21 cellular contexts compared by ENCODE assay signal in genomic region chr20:63361507-63362425, GRCh38. TPM values are rescaled to one million over a fixed set of nuclear protein-coding genes. Genes with fewer than 3 reads are reported as not detected.
A peak's percentile ranks its signal among the peaks of the same experiment; 100 is the strongest.
DNase-seq lines count a peak whose midpoint lies in the region; ATAC-seq and TF ChIP-seq lines count a peak whose summit lies in the region.
"Had no signal": no experiment of that assay in that cellular context is flagged by ENCODE, and none has a peak within 500 bp of the region (broad histone marks: within the 10 kb centered on the region; RNA-seq: fewer than 3 reads in every experiment).

No MANE protein-coding gene starts in this region.

- H2AFZ ChIP-seq in IMR-90 (replicated peaks; ENCODE audit: low read length, poor library complexity) = peak overlapping the region; percentile 21

- H3K9me1 ChIP-seq in IMR-90 (ENCODE audit: insufficient read depth, low read length) = no peaks in the 10 kb centered on the region

- H3K27ac ChIP-seq in IMR-90 (ENCODE audit: insufficient read depth, low read length) = no peak overlapping the region
- H3K27ac ChIP-seq: SJCRH30, upper lobe of left lung had no signal

- H3K18ac ChIP-seq in IMR-90 (ENCODE audit: low read depth, low read length) = no peak overlapping the region

- in situ Hi-C loops in IMR-90 (cut with MboI; ENCODE audit: low sequenced_read_pairs) = no loop called here

- H3K4me1 ChIP-seq in IMR-90 (ENCODE audit: control insufficient read depth, insufficient read depth, low read length) = no peaks in the 10 kb centered on the region
- H3K4me1 ChIP-seq: SJCRH30 had no signal

- no peak overlapping the region for H2BK120ac ChIP-seq in IMR-90 (ENCODE audit: low read depth, low read length)

- H2AK9ac ChIP-seq in IMR-90 (replicated peaks; ENCODE audit: low read depth, low read length, poor library complexity) = no peak overlapping the region

- no peak for TF ChIP-seq RAD21 in IMR-90 (IDR thresholded peaks at IDR 0.05; ENCODE audit: low read length)

- peak overlapping the region; percentile 18; the same call in 1 of the 2 replicates for H3K27ac Mint-ChIP-seq in WTC11
- H3K27ac Mint-ChIP-seq in neural crest cell (ENCODE audit: unreplicated experiment) = no peak overlapping the region
- H3K27ac Mint-ChIP-seq: CD8-positive, alpha-beta T cell; nephron progenitor cell had no signal

- DNase-seq in NCI-H1417 (lab: John Stamatoyannopoulos, UW) = peak in 2 of 3 experiments; percentile 74 to 84
- DNase-seq in NCI-H1417 treated with DMSO at 0.1 percent for 48 hours (lab: John Stamatoyannopoulos, UW) = no peak
- DNase-seq in IMR-90 = no peak
- DNase-seq in WTC11 (ENCODE audit: low spot score) = peak; percentile 55
- no peak for DNase-seq in neural crest cell (ENCODE audit: low read depth, low spot score)
- no peak for DNase-seq in inferior parietal cortex (ENCODE audit: extremely low spot score)
- no peak for DNase-seq in GM19240 (ENCODE audit: insufficient read length, low spot score)
- DNase-seq in SHP77 treated with DMSO at 0.1 percent for 48 hours (lab: John Stamatoyannopoulos, UW) = no peak
- DNase-seq: activated naive CD4-positive, alpha-beta T cell; effector CD8-positive, alpha-beta T cell; NCI-H1092 treated with DMSO at 0.1 percent for 48 hours; SJCRH30; stimulated activated CD4-positive, alpha-beta T cell treated with anti-CD3 and anti-CD28 coated beads, Interleukin-4, amount 100 ng/mL, for 24 hours had no signal

- no peak overlapping the region for H2BK20ac ChIP-seq in IMR-90 (ENCODE audit: low read depth, low read length)

- TF ChIP-seq POLR2A in IMR-90 (IDR thresholded peaks at IDR 0.05; ENCODE audit: low read depth, low read length) = no peak

- no peak overlapping the region for H3K56ac ChIP-seq in IMR-90 (ENCODE audit: extremely low read depth, insufficient read depth, low read length)

- no peak overlapping the region for H3K23ac ChIP-seq in IMR-90 (ENCODE audit: low read depth, low read length)

- BruUV-seq in IMR-90 (replicated peaks; lab: Mats Ljungman, UMichigan) = no TSS peak

- TF ChIP-seq CTCF in IMR-90 (conservative IDR thresholded peaks at IDR 0.05; ENCODE audit: low read depth, low read length) (no peak), WTC11 (IDR thresholded peaks at IDR 0.05) (no peak), neural crest cell (conservative IDR thresholded peaks at IDR 0.05) (no peak)

- no peak overlapping the region for H3K14ac ChIP-seq in IMR-90 (replicated peaks; ENCODE audit: low read depth, low read length)

- H3K4ac ChIP-seq in IMR-90 (ENCODE audit: low read depth, low read length) = no peak overlapping the region

- CTCF ChIA-PET in IMR-90 (lab: Yijun Ruan, JAX) (no interaction called here), WTC11 (lab: Charles Lee) (interaction anchor here (0.6 to 4.3 kb wide), 17 partner anchors 9 to 667 kb away, joined by 3 to 68 read pairs (median 5); partner anchors contain the start of gene PTK6)

- H3K36me3 Mint-ChIP-seq in WTC11 (no peaks in the 10 kb centered on the region), neural crest cell (ENCODE audit: low read depth) (no peaks in the 10 kb centered on the region)
- H3K36me3 Mint-ChIP-seq: CD8-positive, alpha-beta T cell had no signal

- H3K9me3 ChIP-seq in IMR-90 (ENCODE audit: control insufficient read depth, insufficient read depth, low read length) = no peaks in the 10 kb centered on the region
- H3K9me3 ChIP-seq: SJCRH30, upper lobe of left lung had no signal

- peaks cover 11% of the 10 kb centered on the region for H3K4me1 Mint-ChIP-seq in WTC11
- H3K4me1 Mint-ChIP-seq in neural crest cell = peaks cover 19% of the 10 kb centered on the region

- H3K4me3 Mint-ChIP-seq in WTC11 = peak overlapping the region; percentile 57
- peak overlapping the region; percentile 74 for H3K4me3 Mint-ChIP-seq in neural crest cell
- H3K4me3 Mint-ChIP-seq: CD8-positive, alpha-beta T cell had no signal

- H2AK5ac ChIP-seq in IMR-90 (ENCODE audit: low read depth, low read length) = no peak overlapping the region

- no peak overlapping the region for H2BK15ac ChIP-seq in IMR-90 (ENCODE audit: low read depth, low read length)

- ATAC-seq in IMR-90 (ENCODE audit: low read depth) = no peak
- peak; percentile 38 for ATAC-seq in WTC11
- ATAC-seq: CD8-positive, alpha-beta T cell; sciatic nerve had no signal

- H4K5ac ChIP-seq in IMR-90 (ENCODE audit: low read depth, low read length) = no peak overlapping the region

- H3K27me3 ChIP-seq in IMR-90 (ENCODE audit: control insufficient read depth, insufficient read depth, low read length) = peaks cover 39% of the 10 kb centered on the region

- H3K36me3 ChIP-seq in IMR-90 (ENCODE audit: control insufficient read depth, insufficient read depth, low read length) = no peaks in the 10 kb centered on the region
- H3K36me3 ChIP-seq: SJCRH30, upper lobe of left lung had no signal

- WGBS in IMR-90 (ENCODE audit: extremely low coverage in 2 of 2, insufficient read length in 1 of 2), 2 experiments = 6% methylated on average over 16 of the region's 51 CpGs; no CpG with 5 or more reads in 1 of the 2 experiments

- H3K9me3 Mint-ChIP-seq in WTC11 = no peaks in the 10 kb centered on the region
- H3K9me3 Mint-ChIP-seq in neural crest cell = no peaks in the 10 kb centered on the region
- H3K9me3 Mint-ChIP-seq: CD8-positive, alpha-beta T cell; nephron progenitor cell had no signal

- H2BK5ac ChIP-seq in IMR-90 (ENCODE audit: low read depth, low read length, poor library complexity, severe bottlenecking) = no peak overlapping the region

- intact Hi-C loops in IMR-90 (cut with micrococcal nuclease) = no loop called here

- H3K79me1 ChIP-seq in IMR-90 (ENCODE audit: low read depth in 1 of 2, low read length in 2 of 2) = no peaks in the 10 kb centered on the region

- POLR2A ChIA-PET in IMR-90 (lab: Charles Lee; ENCODE audit: unreplicated experiment) (no interaction called here), WTC11 (lab: Charles Lee) (interaction anchor here (1.1 to 1.2 kb wide), 2 partner anchors 15 to 32 kb away, joined by 3 to 4 read pairs; no protein-coding TSS in a partner anchor)

- H4K91ac ChIP-seq in IMR-90 (ENCODE audit: insufficient read depth, low read depth, low read length) = no peak overlapping the region

- H3K27me3 Mint-ChIP-seq in WTC11 (ENCODE audit: low read depth) = peaks cover 12% of the 10 kb centered on the region
- peaks cover 26% of the 10 kb centered on the region for H3K27me3 Mint-ChIP-seq in neural crest cell (ENCODE audit: low read depth)

- no peak overlapping the region for H3K4me2 ChIP-seq in IMR-90 (ENCODE audit: low read depth, low read length)

- no peak overlapping the region for H4K8ac ChIP-seq in IMR-90 (ENCODE audit: low read depth in 2 of 2, low read length in 2 of 2)

- dilution Hi-C loops in IMR-90 (cut with HindIII; ENCODE audit: low sequenced_read_pairs, unreplicated experiment) = no loop called here

- no peaks in the 10 kb centered on the region for H4K20me1 ChIP-seq in IMR-90 (ENCODE audit: insufficient read depth, low read length)

- H3K9ac ChIP-seq in IMR-90 (ENCODE audit: low read depth, low read length) = no peak overlapping the region

- H3K4me3 ChIP-seq in IMR-90 (ENCODE audit: insufficient read depth, low read depth, low read length) = no peak overlapping the region
- H3K4me3 ChIP-seq: lung, SJCRH30, upper lobe of left lung had no signal

TF ChIP-seq in IMR-90, 13 proteins besides CTCF, POLR2A, EP300 and RAD21 (continues in another document):
- no peak for TF ChIP-seq MAZ (IDR thresholded peaks at IDR 0.05; ENCODE audit: borderline replicate concordance, low read depth, low read length)
- no peak for TF ChIP-seq NFE2L2 (IDR thresholded peaks at IDR 0.05; ENCODE audit: low read depth, low read length)
- TF ChIP-seq RFX5 (IDR thresholded peaks at IDR 0.05; ENCODE audit: low read depth, low read length) = no peak
- no peak for TF ChIP-seq MAFK (IDR thresholded peaks at IDR 0.05; ENCODE audit: low read depth, low read length)
- TF ChIP-seq SMC3 (IDR thresholded peaks at IDR 0.05; ENCODE audit: low read depth, low read length) = no peak
- no peak for TF ChIP-seq FOS (IDR thresholded peaks at IDR 0.05; ENCODE audit: low read depth, low read length)
- TF ChIP-seq MXI1 (IDR thresholded peaks at IDR 0.05; ENCODE audit: borderline replicate concordance, low read depth, low read length) = no peak
- TF ChIP-seq USF2 (IDR thresholded peaks at IDR 0.05; ENCODE audit: low read depth, low read length) = no peak

TF ChIP-seq in WTC11, 78 proteins besides CTCF, POLR2A, EP300 and RAD21 (continues in another document):
- no peak for TF ChIP-seq ETV6 (CRISPR knock-in tag; IDR thresholded peaks at IDR 0.05)
- TF ChIP-seq ZNF317 (CRISPR knock-in tag; IDR thresholded peaks at IDR 0.05; ENCODE audit: borderline replicate concordance, low read depth) = no peak
- TF ChIP-seq ZNF263 (CRISPR knock-in tag; IDR thresholded peaks at IDR 0.05; ENCODE audit: low read depth) = peak; percentile 37
- no peak for TF ChIP-seq RORB (CRISPR knock-in tag; IDR thresholded peaks at IDR 0.05)
- 0 out of 2 replicates have a peak, but pooled peaks have one; percentile 12 for TF ChIP-seq ZBTB21 (CRISPR knock-in tag; IDR thresholded peaks at IDR 0.05; ENCODE audit: borderline replicate concordance)

RNA-seq across cellular contexts. Expression of gene CHRNA4, which starts 0.6 kb away (rescaled TPM):
- total RNA-seq in IMR-90 (2012; rRNA removed) = not detected in 2 replicates
- not detected in 2 replicates for polyA plus RNA-seq in IMR-90 (2012; rRNA removed)
- not detected in 2 replicates for polyA plus RNA-seq in IMR-90 (2012; cell fraction: cytosol; rRNA removed)
- not detected in 2 replicates for polyA plus RNA-seq in IMR-90 (2012; cell fraction: nucleus; rRNA removed; ENCODE audit: low replicate concordance)
- total RNA-seq in WTC11 (2021) = 2.5 to 5.7 TPM (median 4.8 TPM) in 3 replicates
- 5.4 and 6.3 TPM in 2 replicates for total RNA-seq in neural crest cell
- total RNA-seq: activated CD8-positive, alpha-beta memory T cell treated with anti-CD3 and anti-CD28 coated beads for 36 hours; bronchial epithelial cell; CD8-positive, alpha-beta T cell; H4 had no signal

Comparison
In these comparisons a context has a peak if more than half of its experiments do, and no peak if none do; other contexts are left out.
1. DNase-seq: peak in NCI-H1417 (2 of 3) and WTC11 (single experiment); none in NCI-H1417 treated with DMSO at 0.1 percent for 48 hours (single experiment), IMR-90 (single experiment), neural crest cell (single experiment), inferior parietal cortex (single experiment), GM19240 (single experiment) and SHP77 treated with DMSO at 0.1 percent for 48 hours (single experiment).